Comparison of ENCODE assay signal across 9 cellular contexts in the genomic region with DNA sequence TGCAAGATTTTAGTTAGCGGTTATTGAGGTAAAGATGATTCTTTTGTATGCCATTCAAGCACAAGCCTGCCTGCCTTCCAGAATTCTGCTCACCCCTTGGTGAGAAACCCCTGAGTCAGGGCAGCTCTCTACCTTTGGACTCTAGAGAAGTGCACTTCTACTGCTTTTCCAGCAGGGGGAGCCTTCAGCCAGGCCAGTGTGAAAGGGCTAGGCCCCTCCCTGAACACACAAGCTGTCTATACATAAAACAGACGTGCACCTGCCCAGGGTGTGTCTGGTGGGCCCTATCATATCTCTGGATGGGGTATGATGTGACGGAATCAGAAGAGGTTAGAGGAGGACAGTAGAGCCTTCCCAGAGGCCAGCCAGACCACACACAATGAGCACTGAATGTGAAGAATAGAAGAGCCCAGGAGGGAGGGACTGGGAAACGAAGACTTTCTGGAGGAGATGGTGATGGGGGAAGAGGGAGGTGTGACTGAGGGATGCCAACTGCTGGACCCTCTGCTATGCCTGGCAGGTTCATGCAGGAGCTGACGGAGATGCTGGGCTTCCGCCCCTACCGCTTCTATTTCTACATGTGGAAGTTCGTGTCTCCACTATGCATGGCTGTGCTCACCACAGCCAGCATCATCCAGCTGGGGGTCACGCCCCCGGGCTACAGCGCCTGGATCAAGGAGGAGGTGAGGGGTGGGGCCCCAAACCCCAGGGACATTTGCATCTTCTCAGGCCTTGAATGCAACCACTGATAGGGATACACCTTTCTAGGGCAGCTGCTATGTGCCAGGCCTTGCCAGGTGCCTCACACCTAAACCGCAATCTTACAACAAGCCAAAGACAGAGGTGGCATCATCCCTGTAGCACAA. TPM values are rescaled to one million over a fixed set of nuclear protein-coding genes. Genes with fewer than 3 reads are reported as not detected.
DNase-seq lines count a peak whose midpoint lies in the region; ATAC-seq and TF ChIP-seq lines count a peak whose summit lies in the region.
"Had no signal": no experiment of that assay in that cellular context is flagged by ENCODE, and none has a peak within 500 bp of the region (broad histone marks: within the 10 kb centered on the region; RNA-seq: fewer than 3 reads in every experiment).

No MANE protein-coding gene starts in this region.

- H3K4me3 Mint-ChIP-seq in nephron progenitor cell = no peak overlapping the region
- H3K4me3 Mint-ChIP-seq: dendritic cell treated with granulocyte-macrophage colony-stimulating factor and Interleukin-4, amounts not matched to agents 40 ng/mL and 50 ng/mL, for 4 days had no signal

- ATAC-seq in HG03280 (IDR thresholded peaks at IDR 0.05; ENCODE audit: unreplicated experiment) = peak; percentile 74

- peaks cover 27% of the 10 kb centered on the region for H3K27me3 Mint-ChIP-seq in nephron progenitor cell (ENCODE audit: low read depth, poor library complexity)

- no peaks in the 10 kb centered on the region for H3K9me3 Mint-ChIP-seq in nephron progenitor cell
- H3K9me3 Mint-ChIP-seq: dendritic cell treated with granulocyte-macrophage colony-stimulating factor and Interleukin-4, amounts not matched to agents 40 ng/mL and 50 ng/mL, for 4 days had no signal

- DNase-seq in NCI-H187 treated with DMSO at 0.1 percent for 48 hours (lab: John Stamatoyannopoulos, UW) = peak; percentile 37
- DNase-seq in NCI-H187 (lab: John Stamatoyannopoulos, UW) = no peak
- DNase-seq in NCI-H526 treated with DMSO at 0.1 percent for 48 hours (lab: John Stamatoyannopoulos, UW) = peak; percentile 74
- DNase-seq in activated CD4-positive, alpha-beta T cell treated with anti-CD3 and anti-CD28 coated beads, Interleukin-2, amount 50 U/mL, for 4 hours = peak; percentile 33 to 36
- DNase-seq in epidermal melanocyte (ENCODE audit: insufficient read length, low spot score) = peak; percentile 75
- peak; percentile 57 for DNase-seq in nephron progenitor cell
- no peak for DNase-seq in mesenteric fat pad (ENCODE audit: low spot score)

- no peak overlapping the region for H3K27ac Mint-ChIP-seq in nephron progenitor cell
- H3K27ac Mint-ChIP-seq: dendritic cell treated with granulocyte-macrophage colony-stimulating factor and Interleukin-4, amounts not matched to agents 40 ng/mL and 50 ng/mL, for 4 days had no signal

- no peaks in the 10 kb centered on the region for H3K36me3 Mint-ChIP-seq in nephron progenitor cell (ENCODE audit: low read depth)

- no peaks in the 10 kb centered on the region for H3K4me1 Mint-ChIP-seq in nephron progenitor cell

- peak; percentile 96 for TF ChIP-seq CTCF in nephron progenitor cell (IDR thresholded peaks at IDR 0.05)

RNA-seq across cellular contexts. Expression of gene KCNC4, which starts 13.0 kb away (rescaled TPM):
- 12.8 TPM for total RNA-seq in mesenteric fat pad

RNA-seq across cellular contexts. Expression of gene SLC6A17, which starts 46.9 kb away (rescaled TPM):
- not detected for total RNA-seq in mesenteric fat pad

Comparison
In these comparisons a context has a peak if more than half of its experiments do, and no peak if none do; other contexts are left out.
1. DNase-seq: peak in NCI-H187 treated with DMSO at 0.1 percent for 48 hours (single experiment), NCI-H526 treated with DMSO at 0.1 percent for 48 hours (single experiment), activated CD4-positive, alpha-beta T cell treated with anti-CD3 and anti-CD28 coated beads, Interleukin-2, amount 50 U/mL, for 4 hours (2 of 2), epidermal melanocyte (single experiment) and nephron progenitor cell (single experiment); none in NCI-H187 (0 of 2) and mesenteric fat pad (single experiment).